5 cellular contexts compared by ENCODE assay signal in genomic region chr6:28266563-28266961, GRCh38. TPM values are rescaled to one million over a fixed set of nuclear protein-coding genes. Genes with fewer than 3 reads are reported as not detected.
DNase-seq lines count a peak whose midpoint lies in the region; ATAC-seq and TF ChIP-seq lines count a peak whose summit lies in the region.

No MANE protein-coding gene starts in this region.

- H3K4me2 ChIP-seq in PC-9 = peak overlapping the region; percentile 89

- POLR2A ChIA-PET in PC-9 (lab: Charles Lee; ENCODE audit: unreplicated experiment) = interaction anchor here (0.5 to 0.9 kb wide), 8 partner anchors 14 to 503 kb away, joined by 3 to 13 read pairs (median 5); partner anchors contain the start of gene ZKSCAN4

- H3K9me3 ChIP-seq in PC-9 (ENCODE audit: insufficient read depth, low read depth) (no peaks in the 10 kb centered on the region), iPS DF 6.9 (ENCODE audit: control insufficient read depth, insufficient read depth, low read length) (no peaks in the 10 kb centered on the region), upper lobe of right lung (no peaks in the 10 kb centered on the region)

- no peak for ATAC-seq in upper lobe of right lung

- H3K27me3 ChIP-seq in PC-9 (ENCODE audit: insufficient read depth, low read depth) (no peaks in the 10 kb centered on the region), iPS DF 6.9 (ENCODE audit: control insufficient read depth, insufficient read depth, low read length) (no peaks in the 10 kb centered on the region), upper lobe of right lung (no peaks in the 10 kb centered on the region)

- H3K4me1 ChIP-seq in PC-9 (replicated peaks; ENCODE audit: insufficient read depth) (peaks cover 28% of the 10 kb centered on the region), iPS DF 6.9 (ENCODE audit: control insufficient read depth, insufficient read depth, low read length) (no peaks in the 10 kb centered on the region), upper lobe of right lung (peaks cover 15% of the 10 kb centered on the region)

- H3F3A ChIP-seq in PC-9 (ENCODE audit: insufficient read depth, low read depth) = peaks cover 11% of the 10 kb centered on the region

- no peak for DNase-seq in PC-9
- no peak for DNase-seq in iPS DF 6.9 (ENCODE audit: low read depth, low spot score)
- no peak for DNase-seq in upper lobe of right lung
- no peak for DNase-seq in iPS-NIHi7 (ENCODE audit: extremely low spot score)
- DNase-seq in Ammon's horn (ENCODE audit: low spot score) = no peak

- no peak overlapping the region for H3K27ac ChIP-seq in PC-9
- H3K27ac ChIP-seq in iPS DF 6.9 (ENCODE audit: low read length) = no peak overlapping the region
- peak overlapping the region; percentile 89 for H3K27ac ChIP-seq in upper lobe of right lung

- H3K79me2 ChIP-seq in PC-9 (ENCODE audit: low read depth) = peaks cover 16% of the 10 kb centered on the region

- no TSS peak for BruUV-seq in PC-9 (replicated peaks; lab: Mats Ljungman, UMichigan)

- CTCF ChIA-PET in PC-9 (lab: Charles Lee) = no interaction called here

- 100% methylated on average over 2 of the region's 5 CpGs for WGBS in iPS DF 6.9 (ENCODE audit: insufficient coverage, insufficient read length)

- intact Hi-C loops in PC-9 (cut with micrococcal nuclease; ENCODE audit: unreplicated experiment) = loop anchor here (5.0 kb wide), 1 partner anchor 91 kb away; no protein-coding TSS in a partner anchor
- intact Hi-C loops in upper lobe of right lung (cut with DNase I) = no loop called here

- no peaks in the 10 kb centered on the region for H3K36me3 ChIP-seq in PC-9 (ENCODE audit: low read depth)
- no peaks in the 10 kb centered on the region for H3K36me3 ChIP-seq in iPS DF 6.9 (ENCODE audit: control insufficient read depth, insufficient read depth, low read length)
- H3K36me3 ChIP-seq in upper lobe of right lung = no peaks in the 10 kb centered on the region

- peak overlapping the region; percentile 90 for H2AFZ ChIP-seq in PC-9

- H4K20me1 ChIP-seq in PC-9 (ENCODE audit: insufficient read depth) = no peaks in the 10 kb centered on the region

- H3K9me2 ChIP-seq in PC-9 (ENCODE audit: insufficient read depth) = no peaks in the 10 kb centered on the region

- peak overlapping the region; percentile 65 for H3K4me3 ChIP-seq in PC-9
- peak overlapping the region; percentile 91; the same call in 1 of the 2 replicates for H3K4me3 ChIP-seq in iPS DF 6.9 (ENCODE audit: low read length)
- peak overlapping the region; percentile 71 for H3K4me3 ChIP-seq in upper lobe of right lung

- no peak for TF ChIP-seq CTCF in PC-9 (conservative IDR thresholded peaks at IDR 0.05)
- TF ChIP-seq CTCF in upper lobe of right lung (IDR thresholded peaks at IDR 0.05) = no peak

RNA-seq across cellular contexts. Expression of gene ZSCAN26, which starts 0.4 kb away (rescaled TPM):
- total RNA-seq in PC-9 (2021) (12.1 and 14.8 TPM in 2 replicates), upper lobe of right lung (11.3 TPM)

RNA-seq across cellular contexts. Expression of gene NKAPL, which starts 7.5 kb away (rescaled TPM):
- not detected in 2 replicates for total RNA-seq in PC-9 (2021)
- total RNA-seq in upper lobe of right lung = 0.87 TPM

RNA-seq across cellular contexts. Expression of gene ZKSCAN4, which starts 14.5 kb away (rescaled TPM):
- 6.0 and 6.7 TPM in 2 replicates for total RNA-seq in PC-9 (2021)
- 4.5 TPM for total RNA-seq in upper lobe of right lung

RNA-seq across cellular contexts. Expression of gene PGBD1, which starts 14.8 kb away (rescaled TPM):
- total RNA-seq in PC-9 (2021) (3.6 and 3.9 TPM in 2 replicates), upper lobe of right lung (3.1 TPM)

RNA-seq across cellular contexts. Expression of gene ZSCAN9, which starts 41.5 kb away (rescaled TPM):
- total RNA-seq in PC-9 (2021) (19.2 and 20.4 TPM in 2 replicates), upper lobe of right lung (13.5 TPM)
